In the genomic region with DNA sequence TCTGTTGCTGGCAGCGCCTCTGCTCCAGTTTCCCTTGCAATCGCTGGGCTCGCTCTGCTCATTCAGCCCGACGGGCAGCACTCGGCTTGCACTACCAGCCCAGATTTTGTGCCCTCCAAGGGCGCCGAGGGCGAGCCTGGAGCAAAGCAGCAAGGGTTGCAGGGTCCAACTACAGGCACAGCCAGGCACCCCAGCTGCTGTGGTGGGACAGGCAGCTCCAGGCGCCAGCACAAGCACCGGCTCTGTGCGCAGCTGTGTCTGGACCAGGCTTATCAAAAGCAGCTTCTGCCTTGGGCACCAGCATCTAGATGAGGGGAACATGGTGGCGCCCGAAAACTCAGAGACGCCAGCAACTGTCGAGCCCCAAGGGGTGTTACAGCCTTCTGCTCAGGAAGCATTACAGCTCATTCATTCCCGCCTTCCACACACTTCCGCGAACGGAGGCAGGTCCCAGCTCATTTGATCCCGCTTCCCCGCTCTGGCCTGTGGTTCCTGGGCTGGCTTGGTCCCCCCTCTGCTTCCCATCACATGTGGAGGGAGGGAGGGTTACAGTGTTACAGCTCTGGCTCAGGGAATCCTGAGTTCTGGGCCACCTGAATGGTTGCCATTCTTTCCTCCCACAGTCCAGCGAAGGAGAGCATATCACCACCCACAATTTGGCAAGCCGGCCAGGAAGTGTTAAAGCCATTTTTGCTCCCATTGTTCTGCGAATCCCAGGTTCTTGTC, we compare ENCODE assay signal across 21 cellular contexts.
"Had no signal": no experiment of that assay in that cellular context is flagged by ENCODE, and none has a peak within 500 bp of the region (broad histone marks: within the 10 kb centered on the region; RNA-seq: fewer than 3 reads in every experiment).

No MANE protein-coding gene starts in this region.

- H3K4me3 ChIP-seq: heart right ventricle, mucosa of descending colon, prostate gland, suprapubic skin, tibial nerve, uterus had no signal

- H3K27ac Mint-ChIP-seq: activated CD4-positive, alpha-beta memory T cell treated with anti-CD3 and anti-CD28 coated beads for 36 hours; activated naive CD8-positive, alpha-beta T cell treated with anti-CD3 and anti-CD28 coated beads, Interleukin-2, amount 50 U/mL, for 24 hours; stimulated activated naive CD8-positive, alpha-beta T cell treated with anti-CD3 and anti-CD28 coated beads, Interleukin-15, Interleukin-2, amounts not matched to agents 100 ng/mL and 50 ng/mL, for 24 hours; T-helper 17 cell had no signal

- H3K4me1 ChIP-seq: heart right ventricle, prostate gland, suprapubic skin had no signal

- H3K9me3 Mint-ChIP-seq: activated CD4-positive, alpha-beta memory T cell treated with anti-CD3 and anti-CD28 coated beads for 36 hours; activated naive CD8-positive, alpha-beta T cell treated with anti-CD3 and anti-CD28 coated beads, Interleukin-2, amount 50 U/mL, for 24 hours; stimulated activated naive CD8-positive, alpha-beta T cell treated with anti-CD3 and anti-CD28 coated beads, Interleukin-15, Interleukin-2, amounts not matched to agents 100 ng/mL and 50 ng/mL, for 24 hours had no signal

- H3K36me3 ChIP-seq: heart right ventricle, prostate gland, suprapubic skin, tibial nerve, uterus had no signal

- DNase-seq: activated CD4-positive, alpha-beta memory T cell treated with anti-CD3 and anti-CD28 coated beads for 36 hours; activated CD4-positive, alpha-beta T cell treated with anti-CD3 and anti-CD28 coated beads for 4 hours; activated CD4-positive, CD25-positive, alpha-beta regulatory T cell; activated effector memory CD4-positive, alpha-beta T cell treated with anti-CD3 and anti-CD28 coated beads, Interleukin-2, amount 50 U/mL, for 16 hours; activated naive CD4-positive, alpha-beta T cell treated with anti-CD3 and anti-CD28 coated beads, Interleukin-2, amount 50 U/mL, for 16 hours; activated naive CD8-positive, alpha-beta T cell treated with anti-CD3 and anti-CD28 coated beads, Interleukin-2, amount 50 U/mL, for 24 hours; activated T-cell treated with anti-CD3 and anti-CD28 coated beads for 4 hours; foreskin fibroblast; heart right ventricle; islet precursor cell; left cardiac atrium; mesendoderm; mucosa of descending colon; naive B cell; stimulated activated CD4-positive, alpha-beta T cell treated with anti-CD3 and anti-CD28 coated beads, Interleukin-4, amount 100 ng/mL, for 1 hour; T-helper 17 cell; uterus had no signal

- H3K27me3 Mint-ChIP-seq: activated CD4-positive, alpha-beta memory T cell treated with anti-CD3 and anti-CD28 coated beads for 36 hours; activated naive CD8-positive, alpha-beta T cell treated with anti-CD3 and anti-CD28 coated beads, Interleukin-2, amount 50 U/mL, for 24 hours; stimulated activated naive CD8-positive, alpha-beta T cell treated with anti-CD3 and anti-CD28 coated beads, Interleukin-15, Interleukin-2, amounts not matched to agents 100 ng/mL and 50 ng/mL, for 24 hours had no signal

- H3K9me3 ChIP-seq: heart right ventricle, mucosa of descending colon, prostate gland, suprapubic skin, tibial nerve, uterus had no signal

- ATAC-seq: activated naive CD8-positive, alpha-beta T cell treated with anti-CD3 and anti-CD28 coated beads, Interleukin-2, amount 50 U/mL, for 24 hours; heart right ventricle; left cardiac atrium; mucosa of descending colon; T-helper 17 cell had no signal

- H3K27ac ChIP-seq: heart right ventricle, prostate gland, suprapubic skin, tibial nerve, uterus had no signal

- H3K27me3 ChIP-seq: heart right ventricle, suprapubic skin, tibial nerve, uterus had no signal

- H3K4me3 Mint-ChIP-seq: activated CD4-positive, alpha-beta memory T cell treated with anti-CD3 and anti-CD28 coated beads for 36 hours; activated naive CD8-positive, alpha-beta T cell treated with anti-CD3 and anti-CD28 coated beads, Interleukin-2, amount 50 U/mL, for 24 hours; naive B cell; stimulated activated naive CD8-positive, alpha-beta T cell treated with anti-CD3 and anti-CD28 coated beads, Interleukin-15, Interleukin-2, amounts not matched to agents 100 ng/mL and 50 ng/mL, for 24 hours; T-helper 17 cell had no signal

- H3K4me1 Mint-ChIP-seq: activated naive CD8-positive, alpha-beta T cell treated with anti-CD3 and anti-CD28 coated beads, Interleukin-2, amount 50 U/mL, for 24 hours; naive B cell; T-helper 17 cell had no signal

- H3K36me3 Mint-ChIP-seq: activated CD4-positive, alpha-beta memory T cell treated with anti-CD3 and anti-CD28 coated beads for 36 hours; naive B cell had no signal
